In genomic region chr1:59474496-59474895, GRCh38 we compare ENCODE assay signal across 33 cellular contexts.
"Had no signal": no experiment of that assay in that cellular context is flagged by ENCODE, and none has a peak within 500 bp of the region (broad histone marks: within the 10 kb centered on the region; RNA-seq: fewer than 3 reads in every experiment).

No MANE protein-coding gene starts in this region.

- H3K36me3 Mint-ChIP-seq: activated CD4-positive, alpha-beta memory T cell treated with anti-CD3 and anti-CD28 coated beads for 36 hours had no signal

- ATAC-seq: Panc1, Right ventricle myocardium inferior, T-cell had no signal

- H3K27me3 Mint-ChIP-seq: activated B cell treated with CpG ODN at 0.5 μM for 24 hours; activated CD4-positive, alpha-beta memory T cell treated with anti-CD3 and anti-CD28 coated beads for 36 hours; activated CD4-positive, alpha-beta T cell treated with anti-CD3 and anti-CD28 coated beads, Interleukin-2, amount 10 ng/mL, durations not matched to agents 7 days and 5 days; activated naive CD4-positive, alpha-beta T cell treated with anti-CD3 and anti-CD28 coated beads, Interleukin-2, amount 50 U/mL, for 24 hours; brain; central memory CD8-positive, alpha-beta T cell; T-cell had no signal

- H3K4me1 Mint-ChIP-seq: activated B cell treated with CpG ODN at 0.5 μM for 24 hours; activated naive CD4-positive, alpha-beta T cell treated with anti-CD3 and anti-CD28 coated beads, Interleukin-2, amount 50 U/mL, for 24 hours; central memory CD8-positive, alpha-beta T cell had no signal

- H3K4me3 ChIP-seq: SK-N-MC had no signal

- FAIRE-seq: astrocyte, TTC549 had no signal

- H3K27ac Mint-ChIP-seq: activated B cell treated with CpG ODN at 0.5 μM for 24 hours; activated CD4-positive, alpha-beta memory T cell treated with anti-CD3 and anti-CD28 coated beads for 36 hours; activated CD4-positive, alpha-beta T cell treated with anti-CD3 and anti-CD28 coated beads, Interleukin-2, amount 10 ng/mL, durations not matched to agents 7 days and 5 days; activated naive CD4-positive, alpha-beta T cell treated with anti-CD3 and anti-CD28 coated beads, Interleukin-2, amount 50 U/mL, for 24 hours; activated T-helper 1 cell treated with anti-CD3 and anti-CD28 coated beads, Interleukin-12 subunit alpha, Interleukin-12 subunit beta, Interleukin-2, Interleukin-4 antibody, amounts not matched to agents 30 ng/mL and 10 ng/mL and 1 ng/mL, durations not matched to agents 14 hours and 24 hours and 36 hours; brain; T-cell had no signal

- H3K27ac ChIP-seq: KMS-11, SK-N-MC had no signal

- H3K4me3 Mint-ChIP-seq: activated B cell treated with CpG ODN at 0.5 μM for 24 hours; activated CD4-positive, alpha-beta memory T cell treated with anti-CD3 and anti-CD28 coated beads for 36 hours; activated CD4-positive, alpha-beta T cell treated with anti-CD3 and anti-CD28 coated beads, Interleukin-2, amount 10 ng/mL, durations not matched to agents 7 days and 5 days; activated naive CD4-positive, alpha-beta T cell treated with anti-CD3 and anti-CD28 coated beads, Interleukin-2, amount 50 U/mL, for 24 hours; activated T-helper 1 cell treated with anti-CD3 and anti-CD28 coated beads, Interleukin-12 subunit alpha, Interleukin-12 subunit beta, Interleukin-2, Interleukin-4 antibody, amounts not matched to agents 30 ng/mL and 10 ng/mL and 1 ng/mL, durations not matched to agents 14 hours and 24 hours and 36 hours; brain; central memory CD8-positive, alpha-beta T cell; T-cell had no signal

- H3K9me3 Mint-ChIP-seq: activated naive CD4-positive, alpha-beta T cell treated with anti-CD3 and anti-CD28 coated beads, Interleukin-2, amount 50 U/mL, for 24 hours had no signal

- DNase-seq: activated B cell treated with CpG ODN at 0.5 μM for 24 hours; activated CD4-positive, alpha-beta memory T cell treated with anti-CD3 and anti-CD28 coated beads for 36 hours; activated CD4-positive, alpha-beta T cell treated with anti-CD3 and anti-CD28 coated beads for 1 hour; activated CD4-positive, alpha-beta T cell treated with anti-CD3 and anti-CD28 coated beads, Interleukin-2, amount 10 ng/mL, durations not matched to agents 7 days and 5 days; activated CD8-positive, alpha-beta memory T cell treated with anti-CD3 and anti-CD28 coated beads, Interleukin-2, amount 50 U/mL, for 4 hours; activated effector memory CD4-positive, alpha-beta T cell treated with Interleukin-2 at 50 U/mL for 16 hours; activated naive CD4-positive, alpha-beta T cell; activated T-cell treated with anti-CD3 and anti-CD28 coated beads, Interleukin-2, amount 50 U/mL, for 1 hour; amygdala; NCI-H1092; NCI-H1417; NCI-H1694; NCI-H2029; NCI-H2107; NCI-H2171 treated with DMSO at 0.1 percent for 48 hours; NCI-H226; NCI-H69; NK-92 treated with Interleukin-12 subunit alpha and Interleukin-12 subunit beta, amount 100 ng/mL, for 24 hours; OCI-M1; RPMI8226; T-cell; T-helper 2 cell; T1000 had no signal
